Comparison of ENCODE assay signal across 27 cellular contexts in the genomic region with DNA sequence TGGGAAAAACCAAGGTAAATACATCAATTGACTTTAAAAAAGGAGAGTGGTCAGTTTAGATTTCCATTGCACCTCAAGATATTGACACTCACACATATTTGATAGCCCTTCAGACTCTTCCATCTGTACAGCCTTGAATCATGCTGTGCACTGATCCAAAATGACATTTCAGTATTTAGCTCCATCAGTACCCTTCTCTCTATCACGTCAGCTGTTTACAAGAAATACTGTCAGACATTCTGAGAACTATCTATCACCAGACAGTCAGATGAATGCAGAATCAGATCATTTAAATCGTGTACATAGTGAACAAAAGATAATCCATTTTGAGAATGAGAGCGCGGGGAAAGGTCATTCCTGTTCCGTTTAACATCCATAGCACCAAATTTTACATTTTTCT.
DNase-seq lines count a peak whose midpoint lies in the region; TF ChIP-seq lines count a peak whose summit lies in the region.
"Had no signal": no experiment of that assay in that cellular context is flagged by ENCODE, and none has a peak within 500 bp of the region (broad histone marks: within the 10 kb centered on the region; RNA-seq: fewer than 3 reads in every experiment).

No MANE protein-coding gene starts in this region.

- H3K79me2 ChIP-seq in neural cell (replicated peaks; ENCODE audit: insufficient read depth, low read length), result no peaks in the 10 kb centered on the region

- no peaks in the 10 kb centered on the region for H3K27me3 ChIP-seq in neural cell (ENCODE audit: insufficient read depth, low read depth, low read length)
- H3K27me3 ChIP-seq: BE2C; BLaER1; BLaER1 treated with 17β-estradiol and CSF1 and Interleukin-3, amounts not matched to agents 10 nM and 100 nM had no signal

- no peak for TF ChIP-seq CTCF in neural cell (IDR thresholded peaks at IDR 0.05; ENCODE audit: poor library complexity, severe bottlenecking)

- H3K27ac ChIP-seq in neural cell (ENCODE audit: low read length), result no peak overlapping the region
- H3K27ac ChIP-seq: 22Rv1; A549; BLaER1; BLaER1 treated with 17β-estradiol and CSF1 and Interleukin-3, amounts not matched to agents 10 nM and 100 nM; C4-2B had no signal

- no peak for TF ChIP-seq RAD21 in neural cell (conservative IDR thresholded peaks at IDR 0.05)

- DNase-seq in SIG-M5 (lab: John Stamatoyannopoulos, UW), result no peak
- DNase-seq: 8988T; ACHN; AML-193; BE2C; C1 segment of cervical spinal cord; Caco-2; Calu3; CD4-positive, alpha-beta memory T cell; CD4-positive, alpha-beta T cell; CD4-positive, CD25-positive, alpha-beta regulatory T cell; CD8-positive, alpha-beta memory T cell; CD8-positive, alpha-beta T cell; COR-L47; DMS 273 treated with DMSO at 0.1 percent for 48 hours; DMS153; DMS53; DMS79; DMS79 treated with DMSO at 0.1 percent for 48 hours; DND-41; EL had no signal

- H3K9me3 ChIP-seq in neural cell (ENCODE audit: low read length), result no peaks in the 10 kb centered on the region
- H3K9me3 ChIP-seq: A549; BE2C; BLaER1; BLaER1 treated with 17β-estradiol and CSF1 and Interleukin-3, amounts not matched to agents 10 nM and 100 nM; Caco-2 had no signal

- H3K9me2 ChIP-seq in neural cell (ENCODE audit: insufficient read depth, low read length), result no peaks in the 10 kb centered on the region

- no peaks in the 10 kb centered on the region for H3F3A ChIP-seq in neural cell (ENCODE audit: insufficient read depth, low read length, poor library complexity, severe bottlenecking)

- no peaks in the 10 kb centered on the region for H3K36me3 ChIP-seq in neural cell (ENCODE audit: insufficient read depth, low read length)
- H3K36me3 ChIP-seq: BE2C; BLaER1; BLaER1 treated with 17β-estradiol and CSF1 and Interleukin-3, amounts not matched to agents 10 nM and 100 nM had no signal

- no peak overlapping the region for H2AFZ ChIP-seq in neural cell (ENCODE audit: low read depth, low read length)

- no peak overlapping the region for H3K4me2 ChIP-seq in neural cell (ENCODE audit: low read length)
- H3K4me2 ChIP-seq: A549; BLaER1; BLaER1 treated with 17β-estradiol and CSF1 and Interleukin-3, amounts not matched to agents 10 nM and 100 nM had no signal

- H3K4me3 ChIP-seq in neural cell (ENCODE audit: low read length), result no peak overlapping the region
- H3K4me3 ChIP-seq: A549; BLaER1; BLaER1 treated with 17β-estradiol and CSF1 and Interleukin-3, amounts not matched to agents 10 nM and 100 nM had no signal

- no peak overlapping the region for H3K9ac ChIP-seq in neural cell (ENCODE audit: low read length)
- H3K9ac ChIP-seq: BLaER1; BLaER1 treated with 17β-estradiol and CSF1 and Interleukin-3, amounts not matched to agents 10 nM and 100 nM had no signal

- peak; percentile 93 for TF ChIP-seq EP300 in neural cell (conservative IDR thresholded peaks at IDR 0.05; ENCODE audit: poor library complexity, severe bottlenecking)

- H4K20me1 ChIP-seq in neural cell (ENCODE audit: insufficient read depth), result no peaks in the 10 kb centered on the region
- H4K20me1 ChIP-seq: BLaER1; BLaER1 treated with 17β-estradiol and CSF1 and Interleukin-3, amounts not matched to agents 10 nM and 100 nM had no signal

TF ChIP-seq in neural cell, 6 proteins besides CTCF, POLR2A, EP300 and RAD21:
- TF ChIP-seq POLR2AphosphoS5 (IDR thresholded peaks at IDR 0.05) (peak; percentile 90), EZH2 (IDR thresholded peaks at IDR 0.05; ENCODE audit: borderline replicate concordance, insufficient read depth, low read length, poor library complexity, severe bottlenecking) (no peak)
